In genomic region chr20:34709044-34709835, GRCh38 we compare ENCODE assay signal across 1 cellular context.
A peak's percentile ranks its signal among the peaks of the same experiment; 100 is the strongest.
TF ChIP-seq lines count a peak whose summit lies in the region.

No MANE protein-coding gene starts in this region.

TF ChIP-seq in K562, 482 proteins besides CTCF, POLR2A, EP300 and RAD21 (continued from another document and continues in another):
- TF ChIP-seq UBTF (IDR thresholded peaks at IDR 0.05; ENCODE audit: borderline replicate concordance in 1 of 2, low read depth in 2 of 2, low read length in 2 of 2) (peak in 1 of 2 experiments; percentile 50; a peak in 1 of 4 replicates), XRCC5 (IDR thresholded peaks at IDR 0.05; ENCODE audit: low read depth, low read length) (no peak), ZNF445 (CRISPR knock-in tag; IDR thresholded peaks at IDR 0.05; ENCODE audit: low read depth) (no peak), HOMEZ (CRISPR knock-in tag; IDR thresholded peaks at IDR 0.05) (no peak), MAZ (CRISPR knock-in tag; conservative IDR thresholded peaks at IDR 0.05 in 1 of 2, IDR thresholded peaks at IDR 0.05 in 1 of 2) (peak; percentile 58 to 68; a peak in 3 of 4 replicates), CC2D1A (IDR thresholded peaks at IDR 0.05) (no peak), LEF1 (IDR thresholded peaks at IDR 0.05) (no peak), ELF4 (CRISPR knock-in tag; IDR thresholded peaks at IDR 0.05) (no peak), ZNF263 (CRISPR knock-in tag; IDR thresholded peaks at IDR 0.05; ENCODE audit: borderline replicate concordance) (peak; percentile 59; the same call in 1 of the 2 replicates), RBFOX2 (IDR thresholded peaks at IDR 0.05; ENCODE audit: low read depth, low read length) (peak; percentile 77), SRSF3 (IDR thresholded peaks at IDR 0.05; ENCODE audit: insufficient read depth, low read length) (no peak), SIX5 (IDR thresholded peaks at IDR 0.05; ENCODE audit: borderline replicate concordance in 1 of 2, insufficient read depth in 1 of 2, low read depth in 1 of 2, low read length in 2 of 2) (no peak), FOSL1 (tag; conservative IDR thresholded peaks at IDR 0.05) (no peak), NR4A1 (CRISPR knock-in tag; IDR thresholded peaks at IDR 0.05) (no peak), NR4A1 (tag; IDR thresholded peaks at IDR 0.05) (no peak), EP400 (IDR thresholded peaks at IDR 0.05) (peak; percentile 52; the same call in 1 of the 2 replicates), CEBPG (CRISPR knock-in tag; IDR thresholded peaks at IDR 0.05) (no peak), CEBPG (tag; conservative IDR thresholded peaks at IDR 0.05 in 1 of 2, IDR thresholded peaks at IDR 0.05 in 1 of 2) (no peak), TARDBP (IDR thresholded peaks at IDR 0.05) (peak; percentile 30; the same call in 1 of the 2 replicates), ZNF24 (IDR thresholded peaks at IDR 0.05) (no peak), CEBPB (tag; IDR thresholded peaks at IDR 0.05) (no peak), TFAP4 (CRISPR knock-in tag; IDR thresholded peaks at IDR 0.05; ENCODE audit: borderline replicate concordance) (peak; percentile 69; the same call in 1 of the 2 replicates), TBP (optimal IDR thresholded peaks at IDR 0.05; ENCODE audit: low read depth, low read length) (no peak), RAD51 (IDR thresholded peaks at IDR 0.05; ENCODE audit: borderline replicate concordance, low read depth) (no peak), CCNT2 (IDR thresholded peaks at IDR 0.05; ENCODE audit: borderline replicate concordance, extremely low read depth, insufficient read length, low read depth, low read length) (peak; percentile 47), MTA3 (IDR thresholded peaks at IDR 0.05; ENCODE audit: borderline replicate concordance) (peak; percentile 74; the same call in 1 of the 2 replicates), TRIM24 (IDR thresholded peaks at IDR 0.05) (peak in 1 of 2 experiments; percentile 55; a peak in 2 of 4 replicates), GMEB1 (CRISPR knock-in tag; IDR thresholded peaks at IDR 0.05) (no peak), ZBTB7A (IDR thresholded peaks at IDR 0.05; ENCODE audit: borderline replicate concordance, control insufficient read depth, low read depth, low read length) (peak; percentile 12), ZBTB11 (CRISPR knock-in tag; IDR thresholded peaks at IDR 0.05) (0 out of 6 replicates have a peak, but pooled peaks of 1 of the 3 experiments have one; percentile 2), AFF4 (CRISPR knock-in tag; IDR thresholded peaks at IDR 0.05) (peak; percentile 60; the same call in 1 of the 2 replicates), GATA2 (CRISPR knock-in tag; IDR thresholded peaks at IDR 0.05) (0 out of 2 replicates have a peak, but pooled peaks have one; percentile 6), RREB1 (CRISPR knock-in tag; IDR thresholded peaks at IDR 0.05) (0 out of 2 replicates have a peak, but pooled peaks have one; percentile 29), NCOR1 (IDR thresholded peaks at IDR 0.05) (0 out of 2 replicates have a peak, but pooled peaks have one; percentile 19), ZFP91 (CRISPR knock-in tag; IDR thresholded peaks at IDR 0.05) (no peak), SMAD4 (CRISPR knock-in tag; conservative IDR thresholded peaks at IDR 0.05) (0 out of 2 replicates have a peak, but pooled peaks have one; percentile 13)
